11 cellular contexts compared by ENCODE assay signal in the genomic region with DNA sequence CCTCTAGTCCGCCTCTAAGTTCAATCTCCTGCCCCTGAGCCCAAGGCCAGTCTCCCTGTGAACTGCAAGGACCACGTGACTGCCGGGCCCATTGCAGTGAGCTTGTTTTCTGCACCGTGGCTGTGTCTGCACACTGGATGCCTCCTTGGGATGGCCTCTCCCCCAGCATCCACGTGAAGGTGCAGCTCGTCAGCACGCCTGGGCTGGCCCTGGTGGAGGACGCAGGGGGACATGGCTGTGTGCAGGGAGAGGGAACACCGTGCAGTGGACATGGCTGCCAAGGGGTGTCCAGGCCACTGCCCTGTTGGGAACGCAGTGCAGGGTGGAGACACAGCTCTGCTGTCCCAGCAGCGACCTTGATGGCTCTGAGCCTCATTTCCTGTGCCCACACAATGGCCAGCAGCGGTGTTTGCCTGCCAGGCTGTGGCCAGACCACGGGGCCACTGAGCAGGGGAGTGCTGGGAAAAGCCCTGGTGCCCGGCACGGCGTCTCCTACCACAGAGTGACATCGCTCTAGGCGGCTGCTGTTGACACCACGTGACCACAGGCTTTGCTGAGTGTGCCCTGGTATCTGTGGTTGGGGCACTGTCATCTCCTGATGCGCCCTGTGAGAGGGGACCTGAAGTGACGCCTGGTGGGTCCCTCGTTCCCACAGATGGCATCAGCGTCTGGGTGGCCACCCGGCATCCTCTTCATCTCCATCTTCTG. TPM values are rescaled to one million over a fixed set of nuclear protein-coding genes. Genes with fewer than 3 reads are reported as not detected.
A peak's percentile ranks its signal among the peaks of the same experiment; 100 is the strongest.
DNase-seq lines count a peak whose midpoint lies in the region; ATAC-seq, FAIRE-seq and TF ChIP-seq lines count a peak whose summit lies in the region.
"Had no signal": no experiment of that assay in that cellular context is flagged by ENCODE, and none has a peak within 500 bp of the region (broad histone marks: within the 10 kb centered on the region; RNA-seq: fewer than 3 reads in every experiment).

No MANE protein-coding gene starts in this region.

- peak; percentile 33 for DNase-seq in activated T-cell treated with anti-CD3 and anti-CD28 coated beads, Interleukin-2, amount 50 U/mL, for 24 hours
- DNase-seq in activated T-cell treated with anti-CD3 and anti-CD28 coated beads for 4 hours (no peak), GM12878 (ENCODE audit: low read depth, low spot score) (no peak), myocyte (ENCODE audit: low read depth) (peak; percentile 61), upper lobe of left lung (peak in 1 of 2 donors; percentile 68), NCI-H774 (lab: John Stamatoyannopoulos, UW) (no peak)
- DNase-seq: ACHN, dermis blood vessel endothelial cell, NCI-H146 had no signal

- H3K27me3 ChIP-seq in GM12878 (replicated peaks in 1 of 2; ENCODE audit: control insufficient read depth in 2 of 2, insufficient read depth in 2 of 2, low read length in 1 of 2) (no peaks in the 10 kb centered on the region), upper lobe of left lung (no peaks in the 10 kb centered on the region)

- peaks cover 30% of the 10 kb centered on the region for H3K4me1 Mint-ChIP-seq in activated T-cell treated with anti-CD3 and anti-CD28 coated beads, Interleukin-2, amount 50 U/mL, for 24 hours (ENCODE audit: low read depth)

- H3K27ac ChIP-seq in GM12878 (ENCODE audit: control insufficient read depth, insufficient read depth) (no peak overlapping the region), upper lobe of left lung (peak overlapping the region in 1 of 4 donors; percentile 87)

- TF ChIP-seq POLR2A in GM12878 (IDR thresholded peaks at IDR 0.05; ENCODE audit: low read depth, low read length) (0 out of 2 replicates have a peak, but pooled peaks have one; percentile 28), upper lobe of left lung (IDR thresholded peaks at IDR 0.05) (no peak)

- H3K4me3 ChIP-seq in GM12878 (no peak overlapping the region), upper lobe of left lung (no peak overlapping the region)

- peaks cover 7 to 28% of the 10 kb centered on the region in 2 experiments; a peak in 3 of 4 replicates for H3K36me3 ChIP-seq in GM12878 (ENCODE audit: control insufficient read depth in 2 of 2, insufficient read depth in 2 of 2, low read length in 1 of 2)
- H3K36me3 ChIP-seq in upper lobe of left lung: no peaks in the 10 kb centered on the region

- intact Hi-C loops in GM12878 (cut with micrococcal nuclease; ENCODE audit: unreplicated experiment): no loop called here

- peaks cover 3% of the 10 kb centered on the region for H3K27me3 Mint-ChIP-seq in activated T-cell treated with anti-CD3 and anti-CD28 coated beads, Interleukin-2, amount 50 U/mL, for 24 hours

- SMC1A ChIA-PET in GM12878 (lab: Charles Lee; ENCODE audit: uncharacterized antibody, unreplicated experiment): no interaction called here

- CTCF ChIA-PET in GM12878 (lab: Yijun Ruan, JAX): no interaction called here

- H3K4me3 Mint-ChIP-seq in activated T-cell treated with anti-CD3 and anti-CD28 coated beads, Interleukin-2, amount 50 U/mL, for 24 hours: no peak overlapping the region

- TF ChIP-seq EP300 in GM12878 (IDR thresholded peaks at IDR 0.05; ENCODE audit: borderline replicate concordance in 1 of 2, control insufficient read depth in 1 of 2, low read depth in 2 of 2, low read length in 2 of 2) (no peak), upper lobe of left lung (IDR thresholded peaks at IDR 0.05) (no peak)

- POLR2A ChIA-PET in GM12878 (lab: Charles Lee): interaction anchor here (0.6 kb wide), 1 partner anchor 477 kb away, joined by 3 read pairs; no protein-coding TSS in a partner anchor

- H3K4me1 ChIP-seq in GM12878 (ENCODE audit: control insufficient read depth, insufficient read depth, low read length) (no peaks in the 10 kb centered on the region), upper lobe of left lung (peaks cover 0 to 30% (median 0%) of the 10 kb centered on the region in 4 donors)

- ATAC-seq in GM12878: peak; percentile 31; the same call in 2 of the 3 replicates
- peak; percentile 33 to 70 for ATAC-seq in upper lobe of left lung (ENCODE audit: low FRiP score in 2 of 2)
- ATAC-seq in GM21717 (IDR thresholded peaks at IDR 0.05; ENCODE audit: unreplicated experiment): no peak
- ATAC-seq in GM18870 (IDR thresholded peaks at IDR 0.05; ENCODE audit: unreplicated experiment): no peak

- no peak for TF ChIP-seq RAD21 in GM12878 (IDR thresholded peaks at IDR 0.05; ENCODE audit: insufficient read depth, low read depth, low read length)

- RAD21 ChIA-PET in GM12878 (lab: Charles Lee; ENCODE audit: unreplicated experiment): no interaction called here

- 74% methylated on average over 24 of the region's 24 CpGs for WGBS in GM12878 (ENCODE audit: insufficient coverage, insufficient replicate concordance, low lambda C conversion rate, missing lambda C conversion rate)
- 71 to 94% methylated on average over 10 to 23 of the region's 24 CpGs for WGBS in upper lobe of left lung, 2 donors

- no peak for FAIRE-seq in GM12878 (lab: Jason Lieb, UNC)

- H3K9me3 Mint-ChIP-seq in activated T-cell treated with anti-CD3 and anti-CD28 coated beads, Interleukin-2, amount 50 U/mL, for 24 hours: no peaks in the 10 kb centered on the region

- TF ChIP-seq CTCF in GM12878 (IDR thresholded peaks at IDR 0.05 in 2 of 3, conservative IDR thresholded peaks at IDR 0.05 in 1 of 3; ENCODE audit: control insufficient read depth in 2 of 3, extremely low read depth in 1 of 3, insufficient read depth in 1 of 3, low read depth in 3 of 3, low read length in 3 of 3) (no peak), upper lobe of left lung (IDR thresholded peaks at IDR 0.05) (no peak)

- H3K36me3 Mint-ChIP-seq in activated T-cell treated with anti-CD3 and anti-CD28 coated beads, Interleukin-2, amount 50 U/mL, for 24 hours (ENCODE audit: low read depth): peaks cover 11% of the 10 kb centered on the region

- H3K9me3 ChIP-seq in GM12878 (replicated peaks; ENCODE audit: control insufficient read depth, insufficient read depth, low read length) (no peaks in the 10 kb centered on the region; the same call in 2 of the 3 replicates), upper lobe of left lung (no peaks in the 10 kb centered on the region)

- no peaks in the 10 kb centered on the region for H3K79me2 ChIP-seq in GM12878 (ENCODE audit: control insufficient read depth, insufficient read depth, low read length)

- no peaks in the 10 kb centered on the region for H4K20me1 ChIP-seq in GM12878 (ENCODE audit: control insufficient read depth, insufficient read depth)

- BruUV-seq in GM12878 (replicated peaks; lab: Mats Ljungman, UMichigan): no TSS peak

- no peak overlapping the region for H3K9ac ChIP-seq in GM12878 (ENCODE audit: control insufficient read depth, insufficient read depth, low read length)

- peak overlapping the region; percentile 37 for H3K27ac Mint-ChIP-seq in activated T-cell treated with anti-CD3 and anti-CD28 coated beads, Interleukin-2, amount 50 U/mL, for 24 hours

- in situ Hi-C loops in GM12878 (cut with MboI): no loop called here

- no peak overlapping the region for H3K4me2 ChIP-seq in GM12878 (ENCODE audit: control insufficient read depth, insufficient read depth)

- no peak overlapping the region for H2AFZ ChIP-seq in GM12878 (ENCODE audit: control insufficient read depth, low read depth, low read length)

TF ChIP-seq in GM12878, 131 proteins besides CTCF, POLR2A, EP300 and RAD21:
- TF ChIP-seq, protein P1, sequence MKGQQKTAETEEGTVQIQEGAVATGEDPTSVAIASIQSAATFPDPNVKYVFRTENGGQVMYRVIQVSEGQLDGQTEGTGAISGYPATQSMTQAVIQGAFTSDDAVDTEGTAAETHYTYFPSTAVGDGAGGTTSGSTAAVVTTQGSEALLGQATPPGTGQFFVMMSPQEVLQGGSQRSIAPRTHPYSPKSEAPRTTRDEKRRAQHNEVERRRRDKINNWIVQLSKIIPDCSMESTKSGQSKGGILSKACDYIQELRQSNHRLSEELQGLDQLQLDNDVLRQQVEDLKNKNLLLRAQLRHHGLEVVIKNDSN (IDR thresholded peaks at IDR 0.05; ENCODE audit: borderline replicate concordance, extremely low read length, insufficient read depth, low read depth, low read length): peak; percentile 46
- no peak for TF ChIP-seq CHD2 (IDR thresholded peaks at IDR 0.05; ENCODE audit: borderline replicate concordance, low read depth, low read length)

RNA-seq across cellular contexts. Expression of a gene that starts 26.9 kb away (rescaled TPM):
- 139 and 145 TPM in 2 replicates for total RNA-seq in GM12878 (2013; cell fraction: nucleolus; rRNA removed)
- 28.6 and 32.5 TPM in 2 replicates for total RNA-seq in GM12878 (2014; rRNA removed)
- total RNA-seq in GM12878 (2014; rRNA removed; fragmentation: Illumina TruSeq; extraction: Trizol): 22.4 and 25.4 TPM in 2 replicates
- total RNA-seq in GM12878 (2021): 48.9 and 50.3 TPM in 2 replicates
- 26.9 TPM for polyA plus RNA-seq in GM12878 (2011; ENCODE audit: low read depth)
- polyA plus RNA-seq in GM12878 (2011; rRNA removed): 16.4 and 22.6 TPM in 2 replicates
- polyA plus RNA-seq in GM12878 (2011; cell fraction: cytosol; rRNA removed): 24.5 and 26.9 TPM in 2 replicates
- polyA plus RNA-seq in GM12878 (2011; cell fraction: nucleus; rRNA removed): 77.4 and 98.6 TPM in 2 replicates
- 40.4 and 47.5 TPM in 2 replicates for polyA plus RNA-seq in GM12878 (2012)
- polyA plus RNA-seq in GM12878 (2014; fragmentation: Illumina TruSeq; extraction: Trizol): 18.5 and 24.8 TPM in 2 replicates
- 1 to 10 TPM; 1.6 to 7.2 TPM for polyA plus RNA-seq in GM12878 (2014; fragmentation: Nextera tagmentation; extraction: Ambion mirVana)
- polyA plus RNA-seq in GM12878 (2014; rRNA removed): 30.5 and 33.2 TPM in 2 replicates
- 10 to 100 TPM; 52.7 to 53.0 TPM for polyA plus RNA-seq in GM12878 (2016; fragmentation: Nextera tagmentation; extraction: Ambion mirVana)
- polyA minus RNA-seq in GM12878 (2011; rRNA and poly(A)+ RNA removed): 26.3 and 28.8 TPM in 2 replicates
- polyA minus RNA-seq in GM12878 (2011; cell fraction: cytosol; rRNA and poly(A)+ RNA removed): 10.8 and 14.6 TPM in 2 replicates
- polyA minus RNA-seq in GM12878 (2011; cell fraction: nucleus; rRNA and poly(A)+ RNA removed): 21.5 and 30.1 TPM in 2 replicates
- total RNA-seq in myocyte: 67.8 and 71.0 TPM in 2 replicates
- 58.6 TPM for polyA plus RNA-seq in myocyte (2012)
- 100 to 1,000 TPM in 2 of 6 donors, 10 to 100 TPM in 4; 43.6 to 149 (median 64.5) TPM for total RNA-seq in upper lobe of left lung

Comparison
In these comparisons a context has a peak if more than half of its experiments do, and no peak if none do; other contexts are left out.
1. DNase-seq: peak in activated T-cell treated with anti-CD3 and anti-CD28 coated beads, Interleukin-2, amount 50 U/mL, for 24 hours (single experiment) and myocyte (single experiment); none in activated T-cell treated with anti-CD3 and anti-CD28 coated beads for 4 hours (single experiment), GM12878 (single experiment) and NCI-H774 (single experiment).
2. ATAC-seq: peak in GM12878 (single experiment) and upper lobe of left lung (2 of 2); none in GM21717 (single experiment) and GM18870 (single experiment).